21 cellular contexts compared by ENCODE assay signal in genomic region chr14:80315681-80316080, GRCh38.
DNase-seq lines count a peak whose midpoint lies in the region; ATAC-seq and TF ChIP-seq lines count a peak whose summit lies in the region.
"Had no signal": no experiment of that assay in that cellular context is flagged by ENCODE, and none has a peak within 500 bp of the region (broad histone marks: within the 10 kb centered on the region; RNA-seq: fewer than 3 reads in every experiment).

No MANE protein-coding gene starts in this region.

- TF ChIP-seq CTCF in GM23338 (conservative IDR thresholded peaks at IDR 0.05; ENCODE audit: low read depth in 2 of 2), result no peak

- H3K27me3 ChIP-seq in GM23338 (ENCODE audit: insufficient read depth), result no peaks in the 10 kb centered on the region
- H3K27me3 ChIP-seq in adipocyte (replicated peaks; ENCODE audit: control insufficient read depth, insufficient read depth, low read length), result no peaks in the 10 kb centered on the region
- no peaks in the 10 kb centered on the region for H3K27me3 ChIP-seq in skeletal muscle satellite cell (ENCODE audit: control insufficient read depth, insufficient read depth, low read length)
- H3K27me3 ChIP-seq: breast epithelium, tibial nerve had no signal

- H3K27ac ChIP-seq in GM23338 (ENCODE audit: low read depth), result no peak overlapping the region
- H3K27ac ChIP-seq: KMS-11, lower lobe of right lung had no signal

- H2AFZ ChIP-seq in GM23338, result peak overlapping the region; percentile 39; the same call in 1 of the 2 replicates

- H3K4me2 ChIP-seq in GM23338 (no peak overlapping the region), skeletal muscle satellite cell (ENCODE audit: low read length) (peak overlapping the region; percentile 60)
- H3K4me2 ChIP-seq: KMS-11 had no signal

- H3K36me3 ChIP-seq in GM23338 (ENCODE audit: insufficient read depth), result no peaks in the 10 kb centered on the region
- no peaks in the 10 kb centered on the region for H3K36me3 ChIP-seq in adipocyte (ENCODE audit: control insufficient read depth, insufficient read depth, low read length, severe bottlenecking)
- no peaks in the 10 kb centered on the region for H3K36me3 ChIP-seq in skeletal muscle satellite cell (ENCODE audit: insufficient read depth, low read length)
- H3K36me3 ChIP-seq: breast epithelium, lower lobe of right lung, tibial nerve had no signal

- peaks cover 6% of the 10 kb centered on the region; the same call in 1 of the 2 replicates for H3K4me1 ChIP-seq in GM23338 (ENCODE audit: insufficient read depth)
- H3K4me1 ChIP-seq in adipocyte (ENCODE audit: control insufficient read depth, insufficient read depth, low read length), result peaks cover 8% of the 10 kb centered on the region
- H3K4me1 ChIP-seq in skeletal muscle satellite cell (ENCODE audit: control insufficient read depth, insufficient read depth, low read length), result peaks cover 27% of the 10 kb centered on the region
- H3K4me1 ChIP-seq: breast epithelium, lower lobe of right lung had no signal

- no peaks in the 10 kb centered on the region; the same call in 2 of the 3 replicates for H3K36me3 Mint-ChIP-seq in GM23338 (ENCODE audit: low read depth)

- H3K79me2 ChIP-seq in GM23338 (replicated peaks; ENCODE audit: insufficient read depth), result no peaks in the 10 kb centered on the region

- H3K9me2 ChIP-seq in GM23338 (ENCODE audit: insufficient read depth), result no peaks in the 10 kb centered on the region; the same call in 1 of the 2 replicates

- peak; percentile 14 for DNase-seq in GM23338 (ENCODE audit: low spot score)
- DNase-seq in adipocyte (ENCODE audit: low read depth), result peak; percentile 36
- DNase-seq in iPS DF 19.7 (ENCODE audit: low read depth, low spot score), result peak; percentile 3
- no peak for DNase-seq in foreskin melanocyte
- DNase-seq in epidermal melanocyte (ENCODE audit: insufficient read length, low spot score), result no peak
- DNase-seq: activated CD4-positive, alpha-beta T cell treated with anti-CD3 and anti-CD28 coated beads, Interleukin-2, amount 50 U/mL, for 48 hours; activated effector memory CD4-positive, alpha-beta T cell treated with Interleukin-2 at 50 U/mL for 16 hours; GOT3; lower lobe of right lung; NCI-H146; NCI-H69; RPMI8226; stimulated activated naive CD8-positive, alpha-beta T cell treated with anti-CD3 and anti-CD28 coated beads, Interleukin-15, amount 100 ng/mL, for 72 hours had no signal

- H3K9me3 ChIP-seq in adipocyte (ENCODE audit: control insufficient read depth, low read length) (no peaks in the 10 kb centered on the region), skeletal muscle satellite cell (replicated peaks; ENCODE audit: low read length) (no peaks in the 10 kb centered on the region)
- H3K9me3 ChIP-seq: breast epithelium, lower lobe of right lung, tibial nerve had no signal

- H3K27me3 Mint-ChIP-seq in GM23338 (ENCODE audit: insufficient read depth, low read depth, poor library complexity), result peaks cover 2% of the 10 kb centered on the region
- H3K27me3 Mint-ChIP-seq: B cell; dendritic cell treated with granulocyte-macrophage colony-stimulating factor and Interleukin-4, amounts not matched to agents 40 ng/mL and 50 ng/mL, for 4 days; stimulated activated naive CD8-positive, alpha-beta T cell treated with anti-CD3 and anti-CD28 coated beads, Interleukin-15, amount 100 ng/mL, for 72 hours had no signal

- peaks cover 13% of the 10 kb centered on the region; the same call in 2 of the 3 replicates for H3K4me1 Mint-ChIP-seq in GM23338
- H3K4me1 Mint-ChIP-seq: B cell; stimulated activated naive CD8-positive, alpha-beta T cell treated with anti-CD3 and anti-CD28 coated beads, Interleukin-15, amount 100 ng/mL, for 72 hours had no signal

- ATAC-seq in GM23338 (peak; percentile 39; the same call in 1 of the 3 replicates), HG03378 (IDR thresholded peaks at IDR 0.05; ENCODE audit: unreplicated experiment) (no peak)
- ATAC-seq: lower lobe of right lung; stimulated activated naive CD8-positive, alpha-beta T cell treated with anti-CD3 and anti-CD28 coated beads, Interleukin-15, amount 100 ng/mL, for 72 hours; WTC11 had no signal

- H3K9ac ChIP-seq in adipocyte (ENCODE audit: low read length), result no peak overlapping the region
- H3K9ac ChIP-seq in skeletal muscle satellite cell (ENCODE audit: low read depth, low read length), result no peak overlapping the region
- H3K9ac ChIP-seq: KMS-11 had no signal

- H3K4me3 Mint-ChIP-seq in GM23338, result no peak overlapping the region
- H3K4me3 Mint-ChIP-seq: B cell; dendritic cell treated with granulocyte-macrophage colony-stimulating factor and Interleukin-4, amounts not matched to agents 40 ng/mL and 50 ng/mL, for 4 days; stimulated activated naive CD8-positive, alpha-beta T cell treated with anti-CD3 and anti-CD28 coated beads, Interleukin-15, amount 100 ng/mL, for 72 hours; WTC11 had no signal

- no peaks in the 10 kb centered on the region for H4K20me1 ChIP-seq in GM23338 (replicated peaks; ENCODE audit: insufficient read depth)

- peaks cover 4% of the 10 kb centered on the region; the same call in 1 of the 3 replicates for H3K9me3 Mint-ChIP-seq in GM23338

- H3K4me3 ChIP-seq in GM23338, result no peak overlapping the region
- H3K4me3 ChIP-seq in adipocyte (ENCODE audit: low read length), result peak overlapping the region; percentile 13
- no peak overlapping the region for H3K4me3 ChIP-seq in skeletal muscle satellite cell (ENCODE audit: low read length)
- H3K4me3 ChIP-seq: breast epithelium, lower lobe of right lung, tibial nerve had no signal

- peak overlapping the region; percentile 43 for H3K27ac Mint-ChIP-seq in GM23338
- H3K27ac Mint-ChIP-seq: B cell; dendritic cell treated with granulocyte-macrophage colony-stimulating factor and Interleukin-4, amounts not matched to agents 40 ng/mL and 50 ng/mL, for 4 days; stimulated activated naive CD8-positive, alpha-beta T cell treated with anti-CD3 and anti-CD28 coated beads, Interleukin-15, amount 100 ng/mL, for 72 hours; WTC11 had no signal

- no peaks in the 10 kb centered on the region for H3F3A ChIP-seq in GM23338 (replicated peaks; ENCODE audit: low read depth)

TF ChIP-seq in GM23338, 12 proteins besides CTCF, POLR2A, EP300 and RAD21 (continues in another document):
- TF ChIP-seq NANOG (IDR thresholded peaks at IDR 0.05; ENCODE audit: borderline replicate concordance), result no peak
- TF ChIP-seq, protein P1, sequence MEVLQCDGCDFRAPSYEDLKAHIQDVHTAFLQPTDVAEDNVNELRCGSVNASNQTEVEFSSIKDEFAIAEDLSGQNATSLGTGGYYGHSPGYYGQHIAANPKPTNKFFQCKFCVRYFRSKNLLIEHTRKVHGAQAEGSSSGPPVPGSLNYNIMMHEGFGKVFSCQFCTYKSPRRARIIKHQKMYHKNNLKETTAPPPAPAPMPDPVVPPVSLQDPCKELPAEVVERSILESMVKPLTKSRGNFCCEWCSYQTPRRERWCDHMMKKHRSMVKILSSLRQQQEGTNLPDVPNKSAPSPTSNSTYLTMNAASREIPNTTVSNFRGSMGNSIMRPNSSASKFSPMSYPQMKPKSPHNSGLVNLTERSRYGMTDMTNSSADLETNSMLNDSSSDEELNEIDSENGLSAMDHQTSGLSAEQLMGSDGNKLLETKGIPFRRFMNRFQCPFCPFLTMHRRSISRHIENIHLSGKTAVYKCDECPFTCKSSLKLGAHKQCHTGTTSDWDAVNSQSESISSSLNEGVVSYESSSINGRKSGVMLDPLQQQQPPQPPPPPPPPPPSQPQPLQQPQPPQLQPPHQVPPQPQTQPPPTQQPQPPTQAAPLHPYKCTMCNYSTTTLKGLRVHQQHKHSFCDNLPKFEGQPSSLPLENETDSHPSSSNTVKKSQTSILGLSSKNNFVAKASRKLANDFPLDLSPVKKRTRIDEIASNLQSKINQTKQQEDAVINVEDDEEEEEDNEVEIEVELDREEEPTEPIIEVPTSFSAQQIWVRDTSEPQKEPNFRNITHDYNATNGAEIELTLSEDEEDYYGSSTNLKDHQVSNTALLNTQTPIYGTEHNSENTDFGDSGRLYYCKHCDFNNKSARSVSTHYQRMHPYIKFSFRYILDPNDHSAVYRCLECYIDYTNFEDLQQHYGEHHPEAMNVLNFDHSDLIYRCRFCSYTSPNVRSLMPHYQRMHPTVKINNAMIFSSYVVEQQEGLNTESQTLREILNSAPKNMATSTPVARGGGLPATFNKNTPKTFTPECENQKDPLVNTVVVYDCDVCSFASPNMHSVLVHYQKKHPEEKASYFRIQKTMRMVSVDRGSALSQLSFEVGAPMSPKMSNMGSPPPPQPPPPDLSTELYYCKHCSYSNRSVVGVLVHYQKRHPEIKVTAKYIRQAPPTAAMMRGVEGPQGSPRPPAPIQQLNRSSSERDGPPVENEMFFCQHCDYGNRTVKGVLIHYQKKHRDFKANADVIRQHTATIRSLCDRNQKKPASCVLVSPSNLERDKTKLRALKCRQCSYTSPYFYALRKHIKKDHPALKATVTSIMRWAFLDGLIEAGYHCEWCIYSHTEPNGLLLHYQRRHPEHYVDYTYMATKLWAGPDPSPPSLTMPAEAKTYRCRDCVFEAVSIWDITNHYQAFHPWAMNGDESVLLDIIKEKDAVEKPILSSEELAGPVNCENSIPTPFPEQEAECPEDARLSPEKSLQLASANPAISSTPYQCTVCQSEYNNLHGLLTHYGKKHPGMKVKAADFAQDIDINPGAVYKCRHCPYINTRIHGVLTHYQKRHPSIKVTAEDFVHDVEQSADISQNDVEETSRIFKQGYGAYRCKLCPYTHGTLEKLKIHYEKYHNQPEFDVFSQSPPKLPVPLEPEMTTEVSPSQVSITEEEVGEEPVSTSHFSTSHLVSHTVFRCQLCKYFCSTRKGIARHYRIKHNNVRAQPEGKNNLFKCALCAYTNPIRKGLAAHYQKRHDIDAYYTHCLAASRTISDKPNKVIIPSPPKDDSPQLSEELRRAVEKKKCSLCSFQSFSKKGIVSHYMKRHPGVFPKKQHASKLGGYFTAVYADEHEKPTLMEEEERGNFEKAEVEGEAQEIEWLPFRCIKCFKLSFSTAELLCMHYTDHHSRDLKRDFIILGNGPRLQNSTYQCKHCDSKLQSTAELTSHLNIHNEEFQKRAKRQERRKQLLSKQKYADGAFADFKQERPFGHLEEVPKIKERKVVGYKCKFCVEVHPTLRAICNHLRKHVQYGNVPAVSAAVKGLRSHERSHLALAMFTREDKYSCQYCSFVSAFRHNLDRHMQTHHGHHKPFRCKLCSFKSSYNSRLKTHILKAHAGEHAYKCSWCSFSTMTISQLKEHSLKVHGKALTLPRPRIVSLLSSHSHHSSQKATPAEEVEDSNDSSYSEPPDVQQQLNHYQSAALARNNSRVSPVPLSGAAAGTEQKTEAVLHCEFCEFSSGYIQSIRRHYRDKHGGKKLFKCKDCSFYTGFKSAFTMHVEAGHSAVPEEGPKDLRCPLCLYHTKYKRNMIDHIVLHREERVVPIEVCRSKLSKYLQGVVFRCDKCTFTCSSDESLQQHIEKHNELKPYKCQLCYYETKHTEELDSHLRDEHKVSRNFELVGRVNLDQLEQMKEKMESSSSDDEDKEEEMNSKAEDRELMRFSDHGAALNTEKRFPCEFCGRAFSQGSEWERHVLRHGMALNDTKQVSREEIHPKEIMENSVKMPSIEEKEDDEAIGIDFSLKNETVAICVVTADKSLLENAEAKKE (CRISPR knock-in tag; IDR thresholded peaks at IDR 0.05), result no peak
- no peak for TF ChIP-seq ZNF114 (CRISPR knock-in tag; IDR thresholded peaks at IDR 0.05)
- no peak for TF ChIP-seq STAT1 (IDR thresholded peaks at IDR 0.05; ENCODE audit: unreplicated experiment)
- no peak for TF ChIP-seq JUNB (IDR thresholded peaks at IDR 0.05; ENCODE audit: unreplicated experiment)

Comparison
In these comparisons a context has a peak if more than half of its experiments do, and no peak if none do; other contexts are left out.
1. DNase-seq: peak in GM23338 (single experiment), adipocyte (single experiment) and iPS DF 19.7 (single experiment); none in foreskin melanocyte (single experiment) and epidermal melanocyte (single experiment).